ENCODE assay signal across 8 cellular contexts in the genomic region with DNA sequence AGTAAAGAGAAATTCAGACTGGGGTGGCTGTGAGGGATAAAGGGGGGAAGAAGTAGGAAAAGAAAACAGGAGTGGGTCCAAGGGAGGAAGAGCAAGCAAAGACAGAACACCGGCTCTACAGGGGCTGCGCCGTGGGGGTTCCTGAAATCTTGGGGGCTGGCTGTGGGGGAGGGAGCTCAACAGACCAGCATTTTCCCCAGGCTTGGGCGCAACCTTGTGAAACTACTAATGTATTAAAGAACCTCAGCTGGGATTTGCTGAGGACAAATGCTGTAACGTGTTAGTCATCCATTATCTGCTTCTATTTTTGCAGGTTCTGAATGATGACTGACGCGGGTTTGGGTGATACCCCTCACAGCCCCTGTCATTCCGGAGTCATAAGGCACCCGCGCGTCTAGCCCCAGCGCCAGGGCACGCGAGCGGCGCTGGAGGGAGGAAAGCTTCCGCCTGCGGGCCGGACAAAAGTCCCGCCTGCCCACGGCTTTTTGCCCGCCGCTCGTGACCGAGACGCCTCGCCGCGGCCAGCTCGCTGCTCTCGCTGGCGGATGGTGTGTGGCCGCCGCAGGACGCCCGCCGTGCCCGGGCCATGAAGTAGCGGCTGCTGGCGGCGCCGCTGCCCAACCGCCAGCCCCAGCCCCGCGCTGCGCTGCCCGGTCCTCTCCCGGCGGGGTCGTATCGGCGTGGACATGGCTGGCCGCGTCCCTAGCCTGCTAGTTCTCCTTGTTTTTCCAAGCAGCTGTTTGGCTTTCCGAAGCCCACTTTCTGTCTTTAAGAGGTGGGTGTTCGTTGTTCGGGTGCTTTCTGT.
DNase-seq lines count a peak whose midpoint lies in the region; ATAC-seq and TF ChIP-seq lines count a peak whose summit lies in the region.

No MANE protein-coding gene starts in this region.

- H2AFZ ChIP-seq in trophoblast cell (ENCODE audit: insufficient read depth, low read length, poor library complexity): peak overlapping the region; percentile 98

- H3K27ac Mint-ChIP-seq in CD4-positive, alpha-beta T cell: no peak overlapping the region

- H3K27ac ChIP-seq in CD4-positive, alpha-beta T cell (ENCODE audit: low read depth, low read length): no peak overlapping the region
- H3K27ac ChIP-seq in angular gyrus (ENCODE audit: low read depth, low read length) (peak overlapping the region; percentile 22), trophoblast cell (ENCODE audit: low read depth, low read length) (peak overlapping the region; percentile 59), uterus (peak overlapping the region; percentile 89 to 93)

- ATAC-seq in CD4-positive, alpha-beta T cell (ENCODE audit: poor library complexity): peak; percentile 60
- peak; percentile 80 for ATAC-seq in GM19395 (IDR thresholded peaks at IDR 0.05; ENCODE audit: unreplicated experiment)
- peak; percentile 72 for ATAC-seq in HG03439 (IDR thresholded peaks at IDR 0.05; ENCODE audit: unreplicated experiment)
- ATAC-seq in left ventricle myocardium superior: peak; percentile 95

- WGBS in trophoblast cell (ENCODE audit: extremely low coverage, insufficient coverage, insufficient read length): no CpG with 5 or more reads among the region's 57 CpGs

- H3K4me1 ChIP-seq in trophoblast cell (ENCODE audit: control insufficient read depth in 1 of 2, insufficient read depth in 2 of 2, low read length in 2 of 2): no peaks in the 10 kb centered on the region
- peaks cover 8 to 11% of the 10 kb centered on the region in 2 donors for H3K4me1 ChIP-seq in uterus

- H3K36me3 Mint-ChIP-seq in CD4-positive, alpha-beta T cell (ENCODE audit: low read depth): peaks cover 23% of the 10 kb centered on the region

- H3K18ac ChIP-seq in trophoblast cell (ENCODE audit: low read length): peak overlapping the region; percentile 98

- peak overlapping the region; percentile 97 for H2BK120ac ChIP-seq in trophoblast cell (ENCODE audit: insufficient read depth, low read length, poor library complexity)

- H3K4ac ChIP-seq in trophoblast cell (ENCODE audit: low read depth, low read length): peak overlapping the region; percentile 79

- peak overlapping the region; percentile 87 for H2BK12ac ChIP-seq in trophoblast cell (ENCODE audit: low read length)

- POLR2A ChIA-PET in CD4-positive, alpha-beta T cell (lab: Charles Lee): interaction anchor here (0.6 to 1.0 kb wide), 3 partner anchors 176 to 1941 kb away, joined by 3 read pairs; a partner anchor contains a TSS

- no peak for TF ChIP-seq CTCF in CD4-positive, alpha-beta T cell (IDR thresholded peaks at IDR 0.05)
- no peak for TF ChIP-seq CTCF in uterus (IDR thresholded peaks at IDR 0.05)

- peak overlapping the region; percentile 83 for H4K91ac ChIP-seq in trophoblast cell (ENCODE audit: low read depth, low read length)

- no peaks in the 10 kb centered on the region for H3K9me3 ChIP-seq in CD4-positive, alpha-beta T cell (ENCODE audit: control insufficient read depth, low read length)
- H3K9me3 ChIP-seq in trophoblast cell (ENCODE audit: insufficient read depth, low read depth, low read length): no peaks in the 10 kb centered on the region
- no peaks in the 10 kb centered on the region for H3K9me3 ChIP-seq in uterus

- TF ChIP-seq POLR2A in uterus (IDR thresholded peaks at IDR 0.05): peak in 1 of 2 donors; percentile 15

- peaks cover 5% of the 10 kb centered on the region for H3K79me2 ChIP-seq in trophoblast cell (ENCODE audit: control insufficient read depth, insufficient read depth, low read length, poor library complexity)

- no peak overlapping the region for H3K23ac ChIP-seq in trophoblast cell (ENCODE audit: low read length)

- peak overlapping the region; percentile 73 for H3K9ac ChIP-seq in trophoblast cell (ENCODE audit: low read length)

- peak overlapping the region; percentile 70 for H4K12ac ChIP-seq in trophoblast cell (ENCODE audit: low read depth, low read length)

- peak overlapping the region; percentile 96 for H3K4me2 ChIP-seq in trophoblast cell (ENCODE audit: low read length)

- H3K14ac ChIP-seq in trophoblast cell (ENCODE audit: low read length): peak overlapping the region; percentile 93

- peaks cover 35% of the 10 kb centered on the region for H3K27me3 Mint-ChIP-seq in CD4-positive, alpha-beta T cell

- H3K4me1 Mint-ChIP-seq in CD4-positive, alpha-beta T cell (ENCODE audit: low read depth): peaks cover 15% of the 10 kb centered on the region

- peak overlapping the region; percentile 60 for H3K4me3 Mint-ChIP-seq in CD4-positive, alpha-beta T cell

- peaks cover 7% of the 10 kb centered on the region for H3K79me1 ChIP-seq in trophoblast cell (ENCODE audit: low read length)

- H3K4me3 ChIP-seq in trophoblast cell (ENCODE audit: low read depth, low read length): peak overlapping the region; percentile 82
- H3K4me3 ChIP-seq in uterus: peak overlapping the region; percentile 52 to 66

- H2AK5ac ChIP-seq in trophoblast cell (ENCODE audit: low read length): no peak overlapping the region

- peaks cover 18% of the 10 kb centered on the region for H3K27me3 ChIP-seq in CD4-positive, alpha-beta T cell (ENCODE audit: control insufficient read depth, insufficient read depth, low read length)
- H3K27me3 ChIP-seq in trophoblast cell (ENCODE audit: insufficient read depth, low read length) (no peaks in the 10 kb centered on the region), uterus (no peaks in the 10 kb centered on the region)

- CTCF ChIA-PET in CD4-positive, alpha-beta T cell (lab: Charles Lee): interaction anchor here (0.7 kb wide), 1 partner anchor 9 kb away, joined by 3 read pairs; no protein-coding TSS in a partner anchor

- H3K36me3 ChIP-seq in trophoblast cell (ENCODE audit: control insufficient read depth in 1 of 2, insufficient read depth in 2 of 2, low read length in 2 of 2): peaks cover 0 to 1% of the 10 kb centered on the region in 2 experiments
- H3K36me3 ChIP-seq in uterus: no peaks in the 10 kb centered on the region

- intact Hi-C loops in CD4-positive, alpha-beta T cell (cut with DNase I, micrococcal nuclease): no loop called here
- intact Hi-C loops in left ventricle myocardium superior (cut with micrococcal nuclease): no loop called here
- intact Hi-C loops in uterus (cut with DNase I; ENCODE audit: low total_unique reads): no loop called here

- H3K9me3 Mint-ChIP-seq in CD4-positive, alpha-beta T cell: no peaks in the 10 kb centered on the region

- peak overlapping the region; percentile 94 for H4K8ac ChIP-seq in trophoblast cell (ENCODE audit: low read depth, low read length)

- DNase-seq in CD4-positive, alpha-beta T cell: peak in 3 of 10 experiments; percentile 1 to 33 (median 6)
- DNase-seq in RPMI8226 (peak; percentile 38), left ventricle myocardium superior (peak; percentile 89), trophoblast cell (peak; percentile 82 to 87), uterus (peak; percentile 65 to 71)

- H2BK5ac ChIP-seq in trophoblast cell (ENCODE audit: low read depth, low read length, poor library complexity): peak overlapping the region; percentile 84
